ENCODE assay signal across 9 cellular contexts in genomic region chr16:75075688-75076268, GRCh38.
DNase-seq lines count a peak whose midpoint lies in the region; ATAC-seq and TF ChIP-seq lines count a peak whose summit lies in the region.
"Had no signal": no experiment of that assay in that cellular context is flagged by ENCODE, and none has a peak within 500 bp of the region (broad histone marks: within the 10 kb centered on the region; RNA-seq: fewer than 3 reads in every experiment).

No MANE protein-coding gene starts in this region.

- peak overlapping the region; percentile 12 for H3K4me3 ChIP-seq in GM12875 (ENCODE audit: low read depth, low read length)

- no peak for TF ChIP-seq CTCF in GM12875 (IDR thresholded peaks at IDR 0.05; ENCODE audit: borderline replicate concordance, insufficient read depth, low read depth, low read length)
- no peak for TF ChIP-seq CTCF in nephron progenitor cell (IDR thresholded peaks at IDR 0.05)

- H3K4me1 Mint-ChIP-seq in memory B cell (peaks cover 19% of the 10 kb centered on the region), nephron progenitor cell (peaks cover 32% of the 10 kb centered on the region)

- H3K36me3 Mint-ChIP-seq in memory B cell (no peaks in the 10 kb centered on the region), nephron progenitor cell (ENCODE audit: low read depth) (peaks cover 34% of the 10 kb centered on the region)

- H3K27ac Mint-ChIP-seq in memory B cell, result no peak overlapping the region
- H3K27ac Mint-ChIP-seq in nephron progenitor cell, result no peak overlapping the region

- H3K9me3 Mint-ChIP-seq in memory B cell (no peaks in the 10 kb centered on the region), nephron progenitor cell (peaks cover 26% of the 10 kb centered on the region)

- H3K27me3 Mint-ChIP-seq in memory B cell (peaks cover 15% of the 10 kb centered on the region), nephron progenitor cell (ENCODE audit: low read depth, poor library complexity) (no peaks in the 10 kb centered on the region)

- DNase-seq in NCI-H345 (lab: John Stamatoyannopoulos, UW), result peak; percentile 38
- DNase-seq in memory B cell (ENCODE audit: low spot score in 2 of 2), result no peak
- DNase-seq in nephron progenitor cell, result no peak
- DNase-seq in anterior cingulate cortex (lab: John Stamatoyannopoulos, UW), result no peak
- DNase-seq in NCI-H2227 treated with DMSO at 0.1 percent for 48 hours (lab: John Stamatoyannopoulos, UW), result no peak
- DNase-seq in hippocampal formation (lab: John Stamatoyannopoulos, UW), result no peak
- DNase-seq: NCI-H774 had no signal

- peak; percentile 20 for ATAC-seq in GM21447 (IDR thresholded peaks at IDR 0.05; ENCODE audit: unreplicated experiment)
- no peak for ATAC-seq in memory B cell (ENCODE audit: low read depth)

- H3K4me3 Mint-ChIP-seq in memory B cell (peak overlapping the region; percentile 39), nephron progenitor cell (no peak overlapping the region)
